ENCODE assay signal across 27 cellular contexts in the genomic region with DNA sequence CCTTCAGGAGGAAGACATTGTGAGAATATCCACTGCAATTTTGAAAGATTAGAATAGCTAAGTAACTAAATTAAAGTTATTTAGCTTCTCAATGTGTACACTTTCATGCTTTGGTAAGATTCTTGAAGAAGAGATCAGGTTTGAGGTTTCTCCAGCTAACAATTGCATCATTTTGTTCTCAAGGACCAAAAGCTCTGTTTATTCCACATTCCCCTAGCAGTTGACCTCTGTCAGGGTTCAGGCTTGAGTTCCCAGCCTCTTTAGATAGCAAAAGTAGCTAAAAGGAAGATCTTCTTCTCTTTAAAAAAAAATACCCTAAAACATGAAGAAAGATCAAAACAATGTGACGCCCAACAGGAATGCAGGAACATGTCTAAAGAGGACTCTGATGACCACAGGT.
"Had no signal": no experiment of that assay in that cellular context is flagged by ENCODE, and none has a peak within 500 bp of the region (broad histone marks: within the 10 kb centered on the region; RNA-seq: fewer than 3 reads in every experiment).

No MANE protein-coding gene starts in this region.

- H3K27ac ChIP-seq: ascending aorta, SJCRH30 had no signal

- H3K27me3 ChIP-seq: ascending aorta, MG63, SJCRH30 had no signal

- H3K9me3 ChIP-seq: ascending aorta, MG63, SJCRH30 had no signal

- H3K36me3 ChIP-seq: ascending aorta, MG63, SJCRH30 had no signal

- H3K4me3 ChIP-seq: ascending aorta, MG63, SJCRH30 had no signal

- H3K4me1 ChIP-seq: ascending aorta had no signal

- DNase-seq: activated CD4-positive, alpha-beta T cell treated with anti-CD3 and anti-CD28 coated beads for 48 hours; activated CD4-positive, alpha-beta T cell treated with anti-CD3 and anti-CD28 coated beads, Interleukin-2, amount 50 U/mL, for 4 hours; activated CD4-positive, CD25-positive, alpha-beta regulatory T cell treated with anti-CD3 and anti-CD28 coated beads, Interleukin-2, amount 50 U/mL, for 72 hours; activated CD8-positive, alpha-beta memory T cell treated with anti-CD3 and anti-CD28 coated beads, Interleukin-2, amount 50 U/mL, for 48 hours; activated CD8-positive, alpha-beta T cell treated with anti-CD3 and anti-CD28 coated beads, Interleukin-2, amount 10 ng/mL, durations not matched to agents 7 days and 5 days; activated naive CD4-positive, alpha-beta T cell treated with anti-CD3 and anti-CD28 coated beads, Interleukin-2, amount 50 U/mL, for 16 hours; activated naive CD8-positive, alpha-beta T cell treated with anti-CD3 and anti-CD28 coated beads, Interleukin-2, amount 10 ng/mL, durations not matched to agents 7 days and 5 days; activated T-cell treated with anti-CD3 and anti-CD28 coated beads, Interleukin-2, amount 50 U/mL, for 1 hour; amniotic stem cell; KG1; MG63; MV-4-11; NCI-H1092 treated with DMSO at 0.1 percent for 48 hours; NCI-H1417 treated with DMSO at 0.1 percent for 48 hours; NCI-H1694; NCI-H2029; NCI-H2107; NCI-H2171 treated with DMSO at 0.1 percent for 48 hours; NCI-H226; NCI-H526; NCI-H82; RPMI8226; SJCRH30 had no signal

- ATAC-seq: activated CD8-positive, alpha-beta T cell treated with anti-CD3 and anti-CD28 coated beads, Interleukin-2, amount 10 ng/mL, durations not matched to agents 7 days and 5 days; Panc1; Right ventricle myocardium inferior; WTC11 had no signal
